17 cellular contexts compared by ENCODE assay signal in genomic region chr2:158845444-158845843, GRCh38. TPM values are rescaled to one million over a fixed set of nuclear protein-coding genes. Genes with fewer than 3 reads are reported as not detected.
"Had no signal": no experiment of that assay in that cellular context is flagged by ENCODE, and none has a peak within 500 bp of the region (broad histone marks: within the 10 kb centered on the region; RNA-seq: fewer than 3 reads in every experiment).

No MANE protein-coding gene starts in this region.

- H3K4me3 ChIP-seq: PC-9, Peyer's patch, SJCRH30 had no signal

- H2AFZ ChIP-seq: PC-9 had no signal

- H3K36me3 ChIP-seq: Peyer's patch, SJCRH30 had no signal

- ATAC-seq: Right ventricle myocardium inferior had no signal

- H3K4me1 ChIP-seq: Peyer's patch, SJCRH30 had no signal

- H3K9me3 ChIP-seq: Peyer's patch had no signal

- H3K27me3 ChIP-seq: Peyer's patch, SJCRH30 had no signal

- H3K4me2 ChIP-seq: PC-9 had no signal

- H3K27ac ChIP-seq: PC-9, Peyer's patch, SJCRH30 had no signal

- DNase-seq: Karpas-422; KG1; MM.1S; NCI-H1436; NCI-H2081 treated with DMSO at 0.1 percent for 48 hours; NCI-H510A treated with DMSO at 0.1 percent for 48 hours; NCI-H526; NCI-H82; NK-92 treated with Interleukin-12 subunit alpha and Interleukin-12 subunit beta, amount 100 ng/mL, for 24 hours; OCI-M1; PC-9; Peyer's patch; SHP77 treated with DMSO at 0.1 percent for 48 hours had no signal

RNA-seq across cellular contexts. Expression of gene DAPL1, which starts 50.3 kb away (rescaled TPM):
- total RNA-seq: HT-29, PC-9, Peyer's patch, Right ventricle myocardium inferior, RPMI7951, SJCRH30 had no signal
